ENCODE assay signal across 1 cellular context in the genomic region with DNA sequence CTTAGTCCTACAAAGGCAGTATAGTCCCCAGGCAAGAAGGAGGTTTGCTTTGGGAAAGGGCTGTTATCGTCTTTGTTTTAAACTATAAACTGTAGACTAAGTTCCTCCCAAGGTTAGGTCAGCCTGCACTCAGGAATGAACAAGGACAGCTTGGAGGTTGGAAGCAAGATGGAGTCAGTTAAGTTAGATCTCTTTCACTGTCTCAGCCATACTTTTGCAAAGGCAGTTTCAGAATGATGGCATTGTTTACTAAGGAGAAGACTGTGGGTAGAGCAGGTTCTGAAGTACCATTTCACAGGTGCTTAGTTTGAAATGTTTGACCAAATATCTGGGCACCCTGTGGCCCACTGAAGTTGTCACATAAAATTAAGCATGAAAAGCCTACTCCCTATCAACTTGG.
TF ChIP-seq lines count a peak whose summit lies in the region.

No MANE protein-coding gene starts in this region.

TF ChIP-seq in K562, 482 proteins besides CTCF, POLR2A, EP300 and RAD21 (continued from another document):
- TF ChIP-seq CREB5 (CRISPR knock-in tag; IDR thresholded peaks at IDR 0.05) (no peak), PTTG1 (tag; IDR thresholded peaks at IDR 0.05; ENCODE audit: low read depth) (peak; percentile 61; the same call in 1 of the 2 replicates), SOX6 (IDR thresholded peaks at IDR 0.05) (no peak), CC2D1A (IDR thresholded peaks at IDR 0.05) (no peak), ZNF280A (IDR thresholded peaks at IDR 0.05; ENCODE audit: low read depth, partially characterized antibody) (no peak), ZNF232 (CRISPR knock-in tag; IDR thresholded peaks at IDR 0.05) (no peak), ZNF655 (CRISPR knock-in tag; IDR thresholded peaks at IDR 0.05) (no peak), MAFK (IDR thresholded peaks at IDR 0.05; ENCODE audit: low read length) (no peak), BHLHE40 (IDR thresholded peaks at IDR 0.05; ENCODE audit: low read length) (no peak), TCF3 (CRISPR knock-in tag; IDR thresholded peaks at IDR 0.05) (no peak), U2AF2 (optimal IDR thresholded peaks at IDR 0.05; ENCODE audit: low read depth, low read length) (no peak), SRSF9 (IDR thresholded peaks at IDR 0.05; ENCODE audit: borderline replicate concordance, low read depth, low read length) (no peak), ZNF140 (CRISPR knock-in tag; IDR thresholded peaks at IDR 0.05) (no peak), ATF4 (CRISPR knock-in tag; IDR thresholded peaks at IDR 0.05) (0 out of 2 replicates have a peak, but pooled peaks have one; percentile 56), ZBTB26 (CRISPR knock-in tag; IDR thresholded peaks at IDR 0.05) (no peak), FOXK2 (conservative IDR thresholded peaks at IDR 0.05 in 1 of 2, IDR thresholded peaks at IDR 0.05 in 1 of 2; ENCODE audit: low read depth in 2 of 2) (no peak), NFYB (IDR thresholded peaks at IDR 0.05; ENCODE audit: extremely low read depth, insufficient read length) (no peak)
- TF ChIP-seq, protein P1, sequence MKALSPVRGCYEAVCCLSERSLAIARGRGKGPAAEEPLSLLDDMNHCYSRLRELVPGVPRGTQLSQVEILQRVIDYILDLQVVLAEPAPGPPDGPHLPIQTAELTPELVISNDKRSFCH (CRISPR knock-in tag; IDR thresholded peaks at IDR 0.05), result no peak
- TF ChIP-seq, protein P1 (tag; IDR thresholded peaks at IDR 0.05), result peak; percentile 66; the same call in 1 of the 2 replicates
- TF ChIP-seq, protein P2, sequence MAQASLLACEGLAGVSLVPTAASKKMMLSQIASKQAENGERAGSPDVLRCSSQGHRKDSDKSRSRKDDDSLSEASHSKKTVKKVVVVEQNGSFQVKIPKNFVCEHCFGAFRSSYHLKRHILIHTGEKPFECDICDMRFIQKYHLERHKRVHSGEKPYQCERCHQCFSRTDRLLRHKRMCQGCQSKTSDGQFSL (CRISPR knock-in tag; IDR thresholded peaks at IDR 0.05), result no peak
- TF ChIP-seq, protein P2 (tag; IDR thresholded peaks at IDR 0.05), result peak in 1 of 2 experiments; percentile 38; a peak in 1 of 4 replicates
